In genomic region chr2:113437508-113438465, GRCh38 we compare ENCODE assay signal across 8 cellular contexts. TPM values are rescaled to one million over a fixed set of nuclear protein-coding genes. Genes with fewer than 3 reads are reported as not detected.
DNase-seq lines count a peak whose midpoint lies in the region; FAIRE-seq and TF ChIP-seq lines count a peak whose summit lies in the region.
"Not testable (repeated sequence)": the region's sequence is repeated elsewhere in the genome, so short reads cannot be mapped to it uniquely, and the experiment has no call there.

ZNG1B (plus strand) TSS chr2:113437691; CDS start chr2:113437869, 178 bp downstream.

- H3K27ac Mint-ChIP-seq in T-helper 2 cell treated with Interferon-gamma antibody and Interleukin-4, amounts not matched to agents 5 μg/mL and 100 μg/mL, for 36 hours, result peak within 1 kb of the TSS; percentile 90
- H3K27ac Mint-ChIP-seq in endodermal cell, result peak within 1 kb of the TSS; percentile 94

- peak within 1 kb of the TSS; percentile 42 to 85 (median 81); a peak in 21 of 22 replicates for H3K27ac ChIP-seq in BLaER1 treated with 17β-estradiol and CSF1 and Interleukin-3, amounts not matched to agents 10 nM and 100 nM
- H3K27ac ChIP-seq in HUES64 (ENCODE audit: low read depth, low read length), result peak within 1 kb of the TSS; percentile 46; the same call in 1 of the 2 replicates
- H3K27ac ChIP-seq in endodermal cell (ENCODE audit: low read depth, low read length), result not testable (repeated sequence)
- H3K27ac ChIP-seq in keratinocyte (ENCODE audit: control insufficient read depth, insufficient read depth, low read length), result peak within 1 kb of the TSS; percentile 76

- DNase-seq in T-helper 2 cell treated with Interferon-gamma antibody and Interleukin-4, amounts not matched to agents 5 μg/mL and 100 μg/mL, for 36 hours (ENCODE audit: low spot score), result peak; percentile 81
- DNase-seq in activated gamma-delta T cell treated with Interleukin-2 at 50 U/mL for 16 hours, result peak; percentile 73
- DNase-seq in endodermal cell, result peak; percentile 61
- not testable (repeated sequence) for DNase-seq in keratinocyte (ENCODE audit: low read depth, low spot score)
- peak; percentile 2 for DNase-seq in pons (ENCODE audit: low spot score)
- DNase-seq in stimulated activated CD8-positive, alpha-beta memory T cell treated with anti-CD3 and anti-CD28 coated beads, Interleukin-2, amount 100 ng/mL, for 1 hour (ENCODE audit: low read depth in 2 of 2), result peak; percentile 53 to 64

- under 1% methylated on average over 27 of the region's 56 CpGs for whole genome bisulfite sequencing in HUES64
- 0% methylated on average over 17 of the region's 56 CpGs; no CpG with 5 or more reads in 1 of the 2 experiments for WGBS in endodermal cell (ENCODE audit: insufficient coverage in 1 of 2, insufficient read length in 1 of 2), 2 experiments

- peak within 1 kb of the TSS; percentile 77 to 84 (median 83) for H3K9ac ChIP-seq in BLaER1 treated with 17β-estradiol and CSF1 and Interleukin-3, amounts not matched to agents 10 nM and 100 nM
- H3K9ac ChIP-seq in HUES64 (ENCODE audit: low read depth, low read length) (peak within 1 kb of the TSS; percentile 72), endodermal cell (ENCODE audit: extremely low read depth, low read length, poor library complexity, severe bottlenecking) (peak within 1 kb of the TSS; percentile 60), keratinocyte (ENCODE audit: control insufficient read depth, extremely low read depth, insufficient read depth, low read length) (peak within 1 kb of the TSS; percentile 77)

- not testable (repeated sequence) for H4K20me1 ChIP-seq in BLaER1 treated with 17β-estradiol and CSF1 and Interleukin-3, amounts not matched to agents 10 nM and 100 nM; keratinocyte (ENCODE audit: control insufficient read depth, extremely low read depth, insufficient read depth, low read length)

- not testable (repeated sequence) for H3K27me3 ChIP-seq in BLaER1 treated with 17β-estradiol and CSF1 and Interleukin-3, amounts not matched to agents 10 nM and 100 nM; HUES64 (ENCODE audit: insufficient read depth, low read length); endodermal cell (ENCODE audit: control insufficient read depth, insufficient read depth, low read length, poor library complexity, severe bottlenecking); keratinocyte (ENCODE audit: control insufficient read depth, extremely low read depth, insufficient read depth, low read length)

- not testable (repeated sequence) for H3K9me3 Mint-ChIP-seq in T-helper 2 cell treated with Interferon-gamma antibody and Interleukin-4, amounts not matched to agents 5 μg/mL and 100 μg/mL, for 36 hours; endodermal cell

- peak within 1 kb of the TSS; percentile 90 for H3K4me3 Mint-ChIP-seq in T-helper 2 cell treated with Interferon-gamma antibody and Interleukin-4, amounts not matched to agents 5 μg/mL and 100 μg/mL, for 36 hours
- H3K4me3 Mint-ChIP-seq in endodermal cell, result peak within 1 kb of the TSS; percentile 77

- dilution Hi-C loops in keratinocyte (cut with MboI; ENCODE audit: extremely low pct_ligation_motif_present, low sequenced_read_pairs), result not testable (repeated sequence)

- not testable (repeated sequence) for H3K9me1 ChIP-seq in keratinocyte (ENCODE audit: control insufficient read depth, extremely low read depth, insufficient read depth, low read length)

- H3K79me2 ChIP-seq in keratinocyte (ENCODE audit: control insufficient read depth, insufficient read depth, low read length), result not testable (repeated sequence)

- H3K4me2 ChIP-seq in BLaER1 treated with 17β-estradiol and CSF1 and Interleukin-3, amounts not matched to agents 10 nM and 100 nM, result peak within 1 kb of the TSS; percentile 63 to 84 (median 75)
- H3K4me2 ChIP-seq in keratinocyte (ENCODE audit: control insufficient read depth, extremely low read depth, insufficient read depth, low read depth, low read length), result peak within 1 kb of the TSS; percentile 62

- FAIRE-seq in keratinocyte (lab: Jason Lieb, UNC), result not testable (repeated sequence)

- H3K4me1 Mint-ChIP-seq in T-helper 2 cell treated with Interferon-gamma antibody and Interleukin-4, amounts not matched to agents 5 μg/mL and 100 μg/mL, for 36 hours (ENCODE audit: low read depth); endodermal cell: not testable (repeated sequence)

- H2AFZ ChIP-seq in keratinocyte (ENCODE audit: control insufficient read depth, low read length), result peak within 1 kb of the TSS; percentile 26

- not testable (repeated sequence) for H3K27me3 Mint-ChIP-seq in T-helper 2 cell treated with Interferon-gamma antibody and Interleukin-4, amounts not matched to agents 5 μg/mL and 100 μg/mL, for 36 hours (ENCODE audit: low read depth); endodermal cell (ENCODE audit: insufficient read depth)

- peak within 1 kb of the TSS; percentile 57 to 77 (median 73) for H3K4me3 ChIP-seq in BLaER1 treated with 17β-estradiol and CSF1 and Interleukin-3, amounts not matched to agents 10 nM and 100 nM
- H3K4me3 ChIP-seq in HUES64 (ENCODE audit: low read length) (peak within 1 kb of the TSS; percentile 78), endodermal cell (ENCODE audit: low read length) (peak within 1 kb of the TSS; percentile 83), keratinocyte (ENCODE audit: control insufficient read depth in 2 of 3, extremely low read depth in 1 of 3, insufficient read depth in 2 of 3, low read depth in 1 of 3, low read length in 3 of 3) (peak within 1 kb of the TSS; percentile 51 to 74 (median 61))

- not testable (repeated sequence) for TF ChIP-seq CTCF in endodermal cell (conservative IDR thresholded peaks at IDR 0.05); keratinocyte (optimal IDR thresholded peaks at IDR 0.05 in 1 of 3, IDR thresholded peaks at IDR 0.05 in 1 of 3, conservative IDR thresholded peaks at IDR 0.05 in 1 of 3; ENCODE audit: extremely low read depth in 1 of 3, insufficient read depth in 2 of 3, low read length in 3 of 3)

- H3K36me3 Mint-ChIP-seq in T-helper 2 cell treated with Interferon-gamma antibody and Interleukin-4, amounts not matched to agents 5 μg/mL and 100 μg/mL, for 36 hours (ENCODE audit: low read depth); endodermal cell (ENCODE audit: low read depth): not testable (repeated sequence)

- H3K4me1 ChIP-seq in BLaER1 treated with 17β-estradiol and CSF1 and Interleukin-3, amounts not matched to agents 10 nM and 100 nM, result peaks cover 0 to 15% (median 8%) of the 10 kb centered on the region in 10 experiments; a peak in 13 of 20 replicates
- H3K4me1 ChIP-seq in HUES64 (ENCODE audit: insufficient read depth, low read length); endodermal cell (ENCODE audit: control insufficient read depth, insufficient read depth, low read length); keratinocyte (ENCODE audit: control insufficient read depth, extremely low read depth, insufficient read depth, low read length): not testable (repeated sequence)

- not testable (repeated sequence) for H3K36me3 ChIP-seq in BLaER1 treated with 17β-estradiol and CSF1 and Interleukin-3, amounts not matched to agents 10 nM and 100 nM; HUES64 (ENCODE audit: insufficient read depth, low read length); endodermal cell (ENCODE audit: control insufficient read depth, insufficient read depth, low read length); keratinocyte (ENCODE audit: control insufficient read depth in 2 of 2, extremely low read depth in 1 of 2, insufficient read depth in 2 of 2, low read length in 2 of 2)

- H3K9me3 ChIP-seq in BLaER1 treated with 17β-estradiol and CSF1 and Interleukin-3, amounts not matched to agents 10 nM and 100 nM (replicated peaks in 1 of 11); HUES64 (ENCODE audit: insufficient read depth, low read depth, low read length); endodermal cell (ENCODE audit: control insufficient read depth, low read length); keratinocyte (ENCODE audit: control insufficient read depth, low read depth, low read length): not testable (repeated sequence)

RNA-seq across cellular contexts. Expression of gene ZNG1B, which starts in this region (rescaled TPM):
- 27.5 TPM for polyA plus RNA-seq in HUES64 (2013, experiment 1 of 2)
- 31.4 TPM for polyA plus RNA-seq in HUES64 (2013, experiment 2 of 2)
- total RNA-seq in endodermal cell, result 10 to 100 TPM; 40.9 to 47.2 TPM
- 33.5 TPM for polyA plus RNA-seq in endodermal cell (2013, experiment 1 of 2)
- polyA plus RNA-seq in endodermal cell (2013, experiment 2 of 2), result 32.4 TPM
- 18.9 to 34.0 TPM (median 19.6 TPM) in 3 replicates for polyA plus RNA-seq in keratinocyte
- 28.4 TPM for polyA plus RNA-seq in keratinocyte (2011; ENCODE audit: low read depth)
- polyA plus RNA-seq in keratinocyte (2011; cell fraction: cytosol; rRNA removed), result 11.2 and 19.0 TPM in 2 replicates
- polyA plus RNA-seq in keratinocyte (2011; cell fraction: nucleus; rRNA removed), result 23.0 and 40.3 TPM in 2 replicates
- 17.6 and 25.2 TPM in 2 replicates for polyA plus RNA-seq in keratinocyte (2012; ENCODE audit: low replicate concordance)
- 4.7 to 20.5 TPM (median 9.9 TPM) in 3 replicates for polyA minus RNA-seq in keratinocyte
- 16.5 TPM for polyA minus RNA-seq in keratinocyte (2011; cell fraction: cytosol; rRNA and poly(A)+ RNA removed)
- polyA minus RNA-seq in keratinocyte (2011; cell fraction: nucleus; rRNA and poly(A)+ RNA removed), result 13.6 and 23.4 TPM in 2 replicates
